ENCODE assay signal across 28 cellular contexts in genomic region chr7:147492621-147493020, GRCh38.
DNase-seq lines count a peak whose midpoint lies in the region; ATAC-seq, FAIRE-seq and TF ChIP-seq lines count a peak whose summit lies in the region.
"Had no signal": no experiment of that assay in that cellular context is flagged by ENCODE, and none has a peak within 500 bp of the region (broad histone marks: within the 10 kb centered on the region; RNA-seq: fewer than 3 reads in every experiment).

No MANE protein-coding gene starts in this region.

- ATAC-seq in HG03097 (IDR thresholded peaks at IDR 0.05; ENCODE audit: low FRiP score, unreplicated experiment) = no peak
- ATAC-seq: activated CD8-positive, alpha-beta T cell treated with anti-CD3 and anti-CD28 coated beads, Interleukin-2, amount 10 ng/mL, durations not matched to agents 7 days and 5 days; K562; naive thymus-derived CD8-positive, alpha-beta T cell; stimulated activated naive CD8-positive, alpha-beta T cell treated with anti-CD3 and anti-CD28 coated beads, Interleukin-15, Interleukin-2, amounts not matched to agents 100 U/mL and 50 U/mL, for 24 hours had no signal

- no peaks in the 10 kb centered on the region for H3K79me2 ChIP-seq in astrocyte (ENCODE audit: insufficient read depth, low read length)

- H3K27me3 ChIP-seq in astrocyte (ENCODE audit: insufficient read depth, low read length) = no peaks in the 10 kb centered on the region
- H3K27me3 ChIP-seq: BE2C, vagina had no signal

- H3K9me3 Mint-ChIP-seq in astrocyte (ENCODE audit: unreplicated experiment) = peaks cover 7% of the 10 kb centered on the region

- no peaks in the 10 kb centered on the region for H3K4me1 ChIP-seq in astrocyte (ENCODE audit: insufficient read depth, low read length)
- H3K4me1 ChIP-seq: BE2C, vagina had no signal

- H3K36me3 Mint-ChIP-seq in astrocyte (ENCODE audit: low read depth, unreplicated experiment) = no peaks in the 10 kb centered on the region
- H3K36me3 Mint-ChIP-seq: activated naive CD4-positive, alpha-beta T cell treated with anti-CD3 and anti-CD28 coated beads, Interleukin-2, amount 50 U/mL, for 24 hours; naive thymus-derived CD8-positive, alpha-beta T cell had no signal

- H2AFZ ChIP-seq in astrocyte (ENCODE audit: low read depth, low read length) = no peak overlapping the region

- TF ChIP-seq CTCF in astrocyte (IDR thresholded peaks at IDR 0.05; ENCODE audit: insufficient read depth, low read depth, low read length) = no peak

- DNase-seq in EH (ENCODE audit: low read depth) = peak; percentile 54
- DNase-seq in LHCN-M2 (ENCODE audit: low read depth) = peak; percentile 74
- peak; percentile 49 for DNase-seq in astrocyte (ENCODE audit: low read depth)
- peak; percentile 12 for DNase-seq in kidney tubule cell (ENCODE audit: low spot score)
- no peak for DNase-seq in MV-4-11 (lab: John Stamatoyannopoulos, UW)
- DNase-seq in CD1c-positive myeloid dendritic cell (ENCODE audit: extremely low spot score) = no peak
- no peak for DNase-seq in NCI-H2171 (lab: John Stamatoyannopoulos, UW)
- DNase-seq: activated CD4-positive, alpha-beta T cell treated with anti-CD3 and anti-CD28 coated beads for 1 hour; activated CD8-positive, alpha-beta T cell treated with anti-CD3 and anti-CD28 coated beads, Interleukin-2, amount 10 ng/mL, durations not matched to agents 7 days and 5 days; aorta; BE2C; central memory CD4-positive, alpha-beta T cell; DMS153; endodermal cell; GDM1; islet precursor cell; MM.1S; naive thymus-derived CD8-positive, alpha-beta T cell; NCI-H1417 treated with DMSO at 0.1 percent for 48 hours; NCI-H446; NCI-H774; stimulated activated naive CD8-positive, alpha-beta T cell treated with anti-CD3 and anti-CD28 coated beads, Interleukin-15, Interleukin-2, amounts not matched to agents 100 U/mL and 50 U/mL, for 24 hours; T-helper 2 cell had no signal

- FAIRE-seq in astrocyte (lab: Jason Lieb, UNC) = no peak
- FAIRE-seq: K562 had no signal

- H3K27ac ChIP-seq in astrocyte (ENCODE audit: low read depth, low read length) = peak overlapping the region; percentile 58
- H3K27ac ChIP-seq: vagina had no signal

- no peaks in the 10 kb centered on the region for H3K27me3 Mint-ChIP-seq in astrocyte (ENCODE audit: low read depth, unreplicated experiment)
- H3K27me3 Mint-ChIP-seq: activated naive CD4-positive, alpha-beta T cell treated with anti-CD3 and anti-CD28 coated beads, Interleukin-2, amount 50 U/mL, for 24 hours; naive thymus-derived CD8-positive, alpha-beta T cell had no signal

- no peak overlapping the region for H3K4me3 ChIP-seq in astrocyte (ENCODE audit: insufficient read depth, low read depth, low read length)
- H3K4me3 ChIP-seq: K562, vagina had no signal

- H3K4me3 Mint-ChIP-seq in astrocyte (ENCODE audit: unreplicated experiment) = no peak overlapping the region
- H3K4me3 Mint-ChIP-seq: activated CD8-positive, alpha-beta T cell treated with anti-CD3 and anti-CD28 coated beads, Interleukin-2, amount 10 ng/mL, durations not matched to agents 7 days and 5 days; activated naive CD4-positive, alpha-beta T cell treated with anti-CD3 and anti-CD28 coated beads, Interleukin-2, amount 50 U/mL, for 24 hours; endodermal cell; naive thymus-derived CD8-positive, alpha-beta T cell had no signal

- H3K27ac Mint-ChIP-seq in astrocyte (ENCODE audit: unreplicated experiment) = no peak overlapping the region
- H3K27ac Mint-ChIP-seq: activated CD8-positive, alpha-beta T cell treated with anti-CD3 and anti-CD28 coated beads, Interleukin-2, amount 10 ng/mL, durations not matched to agents 7 days and 5 days; activated naive CD4-positive, alpha-beta T cell treated with anti-CD3 and anti-CD28 coated beads, Interleukin-2, amount 50 U/mL, for 24 hours; activated T-helper 2 cell treated with anti-CD3 and anti-CD28 coated beads, Interferon-gamma antibody, Interleukin-2, Interleukin-4, amounts not matched to agents 10 μg/mL and 5 μg/mL and 100 μg/mL, durations not matched to agents 14 hours and 24 hours and 36 hours; endodermal cell; naive thymus-derived CD8-positive, alpha-beta T cell had no signal

- H3K36me3 ChIP-seq in astrocyte (ENCODE audit: insufficient read depth, low read length) = no peaks in the 10 kb centered on the region
- H3K36me3 ChIP-seq: BE2C, vagina had no signal

- H3K9ac ChIP-seq in astrocyte (ENCODE audit: low read length) = no peak overlapping the region

- H3K4me1 Mint-ChIP-seq in astrocyte (ENCODE audit: low read depth, unreplicated experiment) = no peaks in the 10 kb centered on the region
- H3K4me1 Mint-ChIP-seq: activated naive CD4-positive, alpha-beta T cell treated with anti-CD3 and anti-CD28 coated beads, Interleukin-2, amount 50 U/mL, for 24 hours; endodermal cell; naive thymus-derived CD8-positive, alpha-beta T cell had no signal

- H3K9me3 ChIP-seq in astrocyte (ENCODE audit: insufficient read depth, low read depth, low read length) = no peaks in the 10 kb centered on the region
- H3K9me3 ChIP-seq: BE2C, vagina had no signal

- peak overlapping the region; percentile 28 for H3K4me2 ChIP-seq in astrocyte (ENCODE audit: low read length)

- no peaks in the 10 kb centered on the region for H4K20me1 ChIP-seq in astrocyte (ENCODE audit: insufficient read depth, low read length)

Comparison
In these comparisons a context has a peak if more than half of its experiments do, and no peak if none do; other contexts are left out.
1. DNase-seq: peak in EH (single experiment), LHCN-M2 (single experiment), astrocyte (single experiment) and kidney tubule cell (single experiment); none in MV-4-11 (single experiment), CD1c-positive myeloid dendritic cell (single experiment) and NCI-H2171 (single experiment).